In genomic region chr9:33375841-33376321, GRCh38 we compare ENCODE assay signal across 12 cellular contexts. TPM values are rescaled to one million over a fixed set of nuclear protein-coding genes. Genes with fewer than 3 reads are reported as not detected.
A peak's percentile ranks its signal among the peaks of the same experiment; 100 is the strongest.
DNase-seq lines count a peak whose midpoint lies in the region; ATAC-seq and TF ChIP-seq lines count a peak whose summit lies in the region.
"Had no signal": no experiment of that assay in that cellular context is flagged by ENCODE, and none has a peak within 500 bp of the region (broad histone marks: within the 10 kb centered on the region; RNA-seq: fewer than 3 reads in every experiment).

No MANE protein-coding gene starts in this region.

- peaks cover 8% of the 10 kb centered on the region for H3K4me1 ChIP-seq in upper lobe of right lung

- intact Hi-C loops in upper lobe of right lung (cut with DNase I), result no loop called here

- no peak overlapping the region for H3K4me3 Mint-ChIP-seq in activated naive CD8-positive, alpha-beta T cell treated with anti-CD3 and anti-CD28 coated beads for 36 hours
- H3K4me3 Mint-ChIP-seq in activated naive CD8-positive, alpha-beta T cell treated with anti-CD3 and anti-CD28 coated beads, Interleukin-2, amount 50 U/mL, for 24 hours, result no peak overlapping the region
- H3K4me3 Mint-ChIP-seq in neural crest cell, result peak overlapping the region; percentile 90

- peaks cover 2% of the 10 kb centered on the region for H3K36me3 Mint-ChIP-seq in activated naive CD8-positive, alpha-beta T cell treated with anti-CD3 and anti-CD28 coated beads for 36 hours
- H3K36me3 Mint-ChIP-seq in activated naive CD8-positive, alpha-beta T cell treated with anti-CD3 and anti-CD28 coated beads, Interleukin-2, amount 50 U/mL, for 24 hours (ENCODE audit: low read depth), result peaks cover under 1% of the 10 kb centered on the region
- no peaks in the 10 kb centered on the region for H3K36me3 Mint-ChIP-seq in neural crest cell (ENCODE audit: low read depth)

- H3K27me3 ChIP-seq in upper lobe of right lung, result no peaks in the 10 kb centered on the region

- H3K36me3 ChIP-seq in upper lobe of right lung, result peaks cover 11% of the 10 kb centered on the region

- TF ChIP-seq CTCF in fibroblast of mammary gland (conservative IDR thresholded peaks at IDR 0.05; ENCODE audit: control insufficient read depth, insufficient read depth, low read depth, low read length) (no peak), neural crest cell (conservative IDR thresholded peaks at IDR 0.05) (no peak), upper lobe of right lung (IDR thresholded peaks at IDR 0.05) (no peak)

- no peak for ATAC-seq in activated naive CD8-positive, alpha-beta T cell treated with anti-CD3 and anti-CD28 coated beads, Interleukin-2, amount 50 U/mL, for 24 hours
- no peak for ATAC-seq in upper lobe of right lung
- ATAC-seq: esophagus mucosa had no signal

- peak overlapping the region; percentile 38 for H3K27ac Mint-ChIP-seq in activated naive CD8-positive, alpha-beta T cell treated with anti-CD3 and anti-CD28 coated beads for 36 hours
- no peak overlapping the region for H3K27ac Mint-ChIP-seq in activated naive CD8-positive, alpha-beta T cell treated with anti-CD3 and anti-CD28 coated beads, Interleukin-2, amount 50 U/mL, for 24 hours
- H3K27ac Mint-ChIP-seq in neural crest cell (ENCODE audit: unreplicated experiment), result peak overlapping the region; percentile 97

- H3K27ac ChIP-seq in upper lobe of right lung, result no peak overlapping the region

- no peaks in the 10 kb centered on the region for H3K9me3 ChIP-seq in upper lobe of right lung

- no peaks in the 10 kb centered on the region for H3K27me3 Mint-ChIP-seq in activated naive CD8-positive, alpha-beta T cell treated with anti-CD3 and anti-CD28 coated beads for 36 hours
- no peaks in the 10 kb centered on the region for H3K27me3 Mint-ChIP-seq in activated naive CD8-positive, alpha-beta T cell treated with anti-CD3 and anti-CD28 coated beads, Interleukin-2, amount 50 U/mL, for 24 hours
- H3K27me3 Mint-ChIP-seq in neural crest cell (ENCODE audit: low read depth), result no peaks in the 10 kb centered on the region

- H3K4me1 Mint-ChIP-seq in activated naive CD8-positive, alpha-beta T cell treated with anti-CD3 and anti-CD28 coated beads for 36 hours, result peaks cover 11% of the 10 kb centered on the region
- H3K4me1 Mint-ChIP-seq in activated naive CD8-positive, alpha-beta T cell treated with anti-CD3 and anti-CD28 coated beads, Interleukin-2, amount 50 U/mL, for 24 hours, result peaks cover 8% of the 10 kb centered on the region
- H3K4me1 Mint-ChIP-seq in neural crest cell, result peaks cover 34% of the 10 kb centered on the region

- DNase-seq in activated naive CD8-positive, alpha-beta T cell treated with anti-CD3 and anti-CD28 coated beads for 36 hours, result no peak
- DNase-seq in activated naive CD8-positive, alpha-beta T cell treated with anti-CD3 and anti-CD28 coated beads, Interleukin-2, amount 50 U/mL, for 24 hours, result no peak
- peak; percentile 29 for DNase-seq in fibroblast of mammary gland (ENCODE audit: low read depth)
- DNase-seq in neural crest cell (ENCODE audit: low read depth, low spot score), result no peak
- peak; percentile 33 for DNase-seq in upper lobe of right lung
- DNase-seq in NCI-H2081 (lab: John Stamatoyannopoulos, UW), result no peak
- no peak for DNase-seq in HK-2 (ENCODE audit: unreplicated experiment)
- no peak for DNase-seq in retina
- DNase-seq: activated CD4-positive, alpha-beta T cell treated with anti-CD3 and anti-CD28 coated beads, Interleukin-2, amount 50 U/mL, for 4 hours; NCI-H446 had no signal

- no peak overlapping the region for H3K4me3 ChIP-seq in fibroblast of mammary gland (ENCODE audit: control insufficient read depth, low read depth, low read length)
- no peak overlapping the region for H3K4me3 ChIP-seq in upper lobe of right lung

- no peaks in the 10 kb centered on the region for H3K9me3 Mint-ChIP-seq in activated naive CD8-positive, alpha-beta T cell treated with anti-CD3 and anti-CD28 coated beads for 36 hours
- no peaks in the 10 kb centered on the region for H3K9me3 Mint-ChIP-seq in activated naive CD8-positive, alpha-beta T cell treated with anti-CD3 and anti-CD28 coated beads, Interleukin-2, amount 50 U/mL, for 24 hours
- H3K9me3 Mint-ChIP-seq in neural crest cell, result no peaks in the 10 kb centered on the region

RNA-seq across cellular contexts. Expression of gene AQP7, which starts 26.5 kb away (rescaled TPM):
- not detected for total RNA-seq in activated naive CD8-positive, alpha-beta T cell treated with anti-CD3 and anti-CD28 coated beads for 36 hours
- total RNA-seq in neural crest cell (0.57 and 0.98 TPM in 2 replicates), upper lobe of right lung (2.4 TPM)
- total RNA-seq: A673 had no signal

Comparison
In these comparisons a context has a peak if more than half of its experiments do, and no peak if none do; other contexts are left out.
1. DNase-seq: peak in fibroblast of mammary gland (single experiment) and upper lobe of right lung (single experiment); none in activated naive CD8-positive, alpha-beta T cell treated with anti-CD3 and anti-CD28 coated beads for 36 hours (single experiment), activated naive CD8-positive, alpha-beta T cell treated with anti-CD3 and anti-CD28 coated beads, Interleukin-2, amount 50 U/mL, for 24 hours (single experiment), neural crest cell (single experiment), NCI-H2081 (0 of 2), HK-2 (single experiment) and retina (single experiment).